ENCODE assay signal across 28 cellular contexts in genomic region chr2:182208421-182208820, GRCh38.
"Had no signal": no experiment of that assay in that cellular context is flagged by ENCODE, and none has a peak within 500 bp of the region (broad histone marks: within the 10 kb centered on the region; RNA-seq: fewer than 3 reads in every experiment).

No MANE protein-coding gene starts in this region.

- H3K9me3 ChIP-seq: ovary, prostate gland, stomach, testis, thyroid gland, transverse colon, upper lobe of left lung, vagina had no signal

- H3K4me2 ChIP-seq: neural progenitor cell had no signal

- ATAC-seq: left cardiac atrium; left lobe of liver; natural killer cell; right cardiac atrium; sciatic nerve; stimulated activated naive CD8-positive, alpha-beta T cell treated with anti-CD3 and anti-CD28 coated beads, Interleukin-15, Interleukin-2, amounts not matched to agents 100 U/mL and 50 U/mL, for 24 hours had no signal

- H3K4me3 ChIP-seq: lung, neural progenitor cell, ovary, prostate gland, skin epidermis, stomach, testis, thyroid gland, transverse colon, upper lobe of left lung, vagina had no signal

- H3K27me3 ChIP-seq: neural progenitor cell, ovary, stomach, testis, thyroid gland, transverse colon, upper lobe of left lung, vagina had no signal

- H3K36me3 ChIP-seq: neural progenitor cell, ovary, prostate gland, stomach, thyroid gland, transverse colon, upper lobe of left lung, vagina had no signal

- H3K9ac ChIP-seq: neural progenitor cell had no signal

- H3K4me3 Mint-ChIP-seq: mesothelial cell of epicardium; natural killer cell; nephron progenitor cell; neural progenitor cell; stimulated activated naive B cell treated with anti-CD40 and anti-IgM and Interleukin-4, amounts not matched to agents 10 μg/mL and 1 μg/mL and 100 μg/mL, for 72 hours had no signal

- H3K27ac ChIP-seq: neural progenitor cell, ovary, prostate gland, skin epidermis, stomach, testis, thyroid gland, transverse colon, upper lobe of left lung, vagina had no signal

- H3K27ac Mint-ChIP-seq: mesothelial cell of epicardium; naive B cell; natural killer cell; nephron progenitor cell; neural progenitor cell; stimulated activated naive B cell treated with anti-CD40 and anti-IgM and Interleukin-4, amounts not matched to agents 10 μg/mL and 1 μg/mL and 100 μg/mL, for 72 hours had no signal

- H3K4me1 ChIP-seq: neural progenitor cell, prostate gland, stomach, testis, thyroid gland, transverse colon, upper lobe of left lung, vagina had no signal

- DNase-seq: kidney glomerular epithelial cell; left cardiac atrium; mesendoderm; naive B cell; natural killer cell; nephron progenitor cell; ovary; retina; right cardiac atrium; stimulated activated CD4-positive, alpha-beta T cell treated with anti-CD3 and anti-CD28 coated beads, Interleukin-12 subunit alpha, Interleukin-12 subunit beta, amount 100 ng/mL, for 4 hours; stimulated activated CD4-positive, alpha-beta T cell treated with anti-CD3 and anti-CD28 coated beads, Interleukin-15, amount 100 ng/mL, for 24 hours; stimulated activated CD4-positive, alpha-beta T cell treated with anti-CD3 and anti-CD28 coated beads, Interleukin-2, amount 100 ng/mL, for 24 hours; stimulated activated CD4-positive, alpha-beta T cell treated with anti-CD3 and anti-CD28 coated beads, Interleukin-4, amount 100 ng/mL, for 1 hour; stimulated activated naive B cell treated with anti-CD40 and anti-IgM and Interleukin-4, amounts not matched to agents 10 μg/mL and 1 μg/mL and 100 μg/mL, for 72 hours; stimulated activated naive CD8-positive, alpha-beta T cell treated with anti-CD3 and anti-CD28 coated beads, Interleukin-15, Interleukin-2, amounts not matched to agents 100 U/mL and 50 U/mL, for 24 hours; stomach; testis; thyroid gland; transverse colon; upper lobe of left lung had no signal

- H2AFZ ChIP-seq: neural progenitor cell had no signal

- H3K27me3 Mint-ChIP-seq: stimulated activated naive B cell treated with anti-CD40 and anti-IgM and Interleukin-4, amounts not matched to agents 10 μg/mL and 1 μg/mL and 100 μg/mL, for 72 hours had no signal

- H3K4me1 Mint-ChIP-seq: mesothelial cell of epicardium, natural killer cell, nephron progenitor cell had no signal

- H3K36me3 Mint-ChIP-seq: mesothelial cell of epicardium, natural killer cell had no signal
